30 cellular contexts compared by ENCODE assay signal in the genomic region with DNA sequence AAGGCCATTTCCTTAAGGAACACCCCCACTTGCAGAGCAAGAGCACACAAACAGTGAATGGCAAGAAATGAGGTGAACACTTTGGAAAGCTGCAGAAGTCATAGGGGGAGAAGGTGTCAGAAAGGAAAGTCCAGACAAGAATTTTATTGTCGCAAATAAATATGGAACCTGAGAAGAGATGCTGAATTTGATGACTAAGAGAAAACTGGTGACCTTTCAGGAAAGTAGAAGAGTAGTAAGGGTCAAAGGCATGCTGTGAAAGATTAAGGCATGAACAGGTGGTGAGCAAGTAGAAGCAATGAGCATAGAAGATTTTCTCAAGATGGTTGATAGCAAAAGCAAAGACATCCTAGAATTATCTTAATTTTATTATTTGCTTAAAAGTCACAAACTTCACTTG.
"Had no signal": no experiment of that assay in that cellular context is flagged by ENCODE, and none has a peak within 500 bp of the region (broad histone marks: within the 10 kb centered on the region; RNA-seq: fewer than 3 reads in every experiment).

No MANE protein-coding gene starts in this region.

- H3K36me3 ChIP-seq: adrenal gland, esophagus squamous epithelium, gastroesophageal sphincter, heart right ventricle had no signal

- H3K27me3 ChIP-seq: adrenal gland, body of pancreas, esophagus squamous epithelium, gastroesophageal sphincter, heart right ventricle had no signal

- H3K9me3 Mint-ChIP-seq: activated CD4-positive, alpha-beta memory T cell treated with anti-CD3 and anti-CD28 coated beads for 36 hours; activated naive CD4-positive, alpha-beta T cell treated with anti-CD3 and anti-CD28 coated beads for 36 hours; activated naive CD4-positive, alpha-beta T cell treated with anti-CD3 and anti-CD28 coated beads, Interleukin-2, amount 50 U/mL, for 24 hours; activated naive CD8-positive, alpha-beta T cell treated with anti-CD3 and anti-CD28 coated beads for 36 hours; activated T-helper 1 cell treated with anti-CD3 and anti-CD28 coated beads, Interleukin-12 subunit alpha, Interleukin-12 subunit beta, Interleukin-2, Interleukin-4 antibody, amounts not matched to agents 30 ng/mL and 10 ng/mL and 1 ng/mL, durations not matched to agents 14 hours and 24 hours and 36 hours; activated T-helper 2 cell treated with anti-CD3 and anti-CD28 coated beads, Interferon-gamma antibody, Interleukin-2, Interleukin-4, amounts not matched to agents 10 μg/mL and 5 μg/mL and 100 μg/mL, durations not matched to agents 14 hours and 24 hours and 36 hours; effector memory CD8-positive, alpha-beta T cell had no signal

- H3K4me3 ChIP-seq: adrenal gland, body of pancreas, esophagus squamous epithelium, gastroesophageal sphincter, heart right ventricle had no signal

- H3K9me3 ChIP-seq: adrenal gland, body of pancreas, esophagus squamous epithelium, gastroesophageal sphincter, heart right ventricle had no signal

- H3K36me3 Mint-ChIP-seq: activated CD4-positive, alpha-beta memory T cell treated with anti-CD3 and anti-CD28 coated beads for 36 hours; activated CD8-positive, alpha-beta memory T cell treated with anti-CD3 and anti-CD28 coated beads, Interleukin-2, amount 10 ng/mL, durations not matched to agents 7 days and 5 days had no signal

- H3K4me1 ChIP-seq: adrenal gland, body of pancreas, esophagus squamous epithelium, gastroesophageal sphincter, heart right ventricle had no signal

- H3K27ac Mint-ChIP-seq: activated CD4-positive, alpha-beta memory T cell treated with anti-CD3 and anti-CD28 coated beads for 36 hours; activated CD4-positive, alpha-beta T cell treated with anti-CD3 and anti-CD28 coated beads for 36 hours; activated CD4-positive, alpha-beta T cell treated with anti-CD3 and anti-CD28 coated beads, Interleukin-2, amount 10 ng/mL, durations not matched to agents 24 days and 14 days; activated CD8-positive, alpha-beta memory T cell treated with anti-CD3 and anti-CD28 coated beads, Interleukin-2, amount 10 ng/mL, durations not matched to agents 7 days and 5 days; activated CD8-positive, alpha-beta T cell treated with anti-CD3 and anti-CD28 coated beads, Interleukin-2, amount 10 ng/mL, durations not matched to agents 7 days and 5 days; activated naive CD4-positive, alpha-beta T cell treated with anti-CD3 and anti-CD28 coated beads for 36 hours; activated naive CD4-positive, alpha-beta T cell treated with anti-CD3 and anti-CD28 coated beads, Interleukin-2, amount 50 U/mL, for 24 hours; activated naive CD8-positive, alpha-beta T cell treated with anti-CD3 and anti-CD28 coated beads for 36 hours; activated naive CD8-positive, alpha-beta T cell treated with anti-CD3 and anti-CD28 coated beads, Interleukin-2, amount 50 U/mL, for 24 hours; activated T-helper 1 cell treated with anti-CD3 and anti-CD28 coated beads, Interleukin-12 subunit alpha, Interleukin-12 subunit beta, Interleukin-2, Interleukin-4 antibody, amounts not matched to agents 30 ng/mL and 10 ng/mL and 1 ng/mL, durations not matched to agents 14 hours and 24 hours and 36 hours; activated T-helper 2 cell treated with anti-CD3 and anti-CD28 coated beads, Interferon-gamma antibody, Interleukin-2, Interleukin-4, amounts not matched to agents 10 μg/mL and 5 μg/mL and 100 μg/mL, durations not matched to agents 14 hours and 24 hours and 36 hours; effector memory CD8-positive, alpha-beta T cell had no signal

- DNase-seq: activated CD4-positive, alpha-beta memory T cell treated with anti-CD3 and anti-CD28 coated beads for 36 hours; activated CD4-positive, alpha-beta T cell treated with anti-CD3 and anti-CD28 coated beads for 36 hours; activated CD4-positive, alpha-beta T cell treated with anti-CD3 and anti-CD28 coated beads, Interleukin-2, amount 10 ng/mL, durations not matched to agents 24 days and 14 days; activated CD4-positive, CD25-positive, alpha-beta regulatory T cell; activated CD4-positive, CD25-positive, alpha-beta regulatory T cell treated with anti-CD3 and anti-CD28 coated beads, Interleukin-2, amount 50 U/mL, for 72 hours; activated CD8-positive, alpha-beta memory T cell treated with anti-CD3 and anti-CD28 coated beads, Interleukin-2, amount 10 ng/mL, durations not matched to agents 7 days and 5 days; activated CD8-positive, alpha-beta memory T cell treated with anti-CD3 and anti-CD28 coated beads, Interleukin-2, amount 50 U/mL, for 4 hours; activated CD8-positive, alpha-beta T cell treated with anti-CD3 and anti-CD28 coated beads, Interleukin-2, amount 10 ng/mL, durations not matched to agents 7 days and 5 days; activated effector memory CD4-positive, alpha-beta T cell treated with anti-CD3 and anti-CD28 coated beads, Interleukin-2, amount 50 U/mL, for 16 hours; activated naive CD4-positive, alpha-beta T cell treated with anti-CD3 and anti-CD28 coated beads for 36 hours; activated naive CD8-positive, alpha-beta T cell treated with anti-CD3 and anti-CD28 coated beads for 36 hours; activated naive CD8-positive, alpha-beta T cell treated with anti-CD3 and anti-CD28 coated beads, Interleukin-2, amount 50 U/mL, for 24 hours; activated T-cell treated with anti-CD3 and anti-CD28 coated beads, Interleukin-2, amount 50 U/mL, for 1 hour; activated T-cell treated with anti-CD3 and anti-CD28 coated beads, Interleukin-2, amount 50 U/mL, for 48 hours; adrenal gland; amygdala; aorta; body of pancreas; caudate nucleus; cortex of kidney; dermis blood vessel endothelial cell; effector CD4-positive, alpha-beta T cell; effector memory CD8-positive, alpha-beta T cell; esophagus squamous epithelium; foreskin melanocyte; heart right ventricle had no signal

- H3K4me1 Mint-ChIP-seq: activated CD4-positive, alpha-beta T cell treated with anti-CD3 and anti-CD28 coated beads for 36 hours; activated CD4-positive, alpha-beta T cell treated with anti-CD3 and anti-CD28 coated beads, Interleukin-2, amount 10 ng/mL, durations not matched to agents 24 days and 14 days; activated CD8-positive, alpha-beta memory T cell treated with anti-CD3 and anti-CD28 coated beads, Interleukin-2, amount 10 ng/mL, durations not matched to agents 7 days and 5 days had no signal

- ATAC-seq: activated CD4-positive, alpha-beta T cell treated with anti-CD3 and anti-CD28 coated beads for 36 hours; activated CD8-positive, alpha-beta memory T cell treated with anti-CD3 and anti-CD28 coated beads, Interleukin-2, amount 10 ng/mL, durations not matched to agents 7 days and 5 days; activated CD8-positive, alpha-beta T cell treated with anti-CD3 and anti-CD28 coated beads, Interleukin-2, amount 10 ng/mL, durations not matched to agents 7 days and 5 days; activated naive CD8-positive, alpha-beta T cell treated with anti-CD3 and anti-CD28 coated beads, Interleukin-2, amount 50 U/mL, for 24 hours; body of pancreas; effector memory CD8-positive, alpha-beta T cell; gastroesophageal sphincter; heart right ventricle had no signal

- H3K4me3 Mint-ChIP-seq: activated CD4-positive, alpha-beta memory T cell treated with anti-CD3 and anti-CD28 coated beads for 36 hours; activated CD4-positive, alpha-beta T cell treated with anti-CD3 and anti-CD28 coated beads for 36 hours; activated CD4-positive, alpha-beta T cell treated with anti-CD3 and anti-CD28 coated beads, Interleukin-2, amount 10 ng/mL, durations not matched to agents 24 days and 14 days; activated CD8-positive, alpha-beta memory T cell treated with anti-CD3 and anti-CD28 coated beads, Interleukin-2, amount 10 ng/mL, durations not matched to agents 7 days and 5 days; activated CD8-positive, alpha-beta T cell treated with anti-CD3 and anti-CD28 coated beads, Interleukin-2, amount 10 ng/mL, durations not matched to agents 7 days and 5 days; activated naive CD4-positive, alpha-beta T cell treated with anti-CD3 and anti-CD28 coated beads for 36 hours; activated naive CD4-positive, alpha-beta T cell treated with anti-CD3 and anti-CD28 coated beads, Interleukin-2, amount 50 U/mL, for 24 hours; activated naive CD8-positive, alpha-beta T cell treated with anti-CD3 and anti-CD28 coated beads for 36 hours; activated naive CD8-positive, alpha-beta T cell treated with anti-CD3 and anti-CD28 coated beads, Interleukin-2, amount 50 U/mL, for 24 hours; activated T-helper 1 cell treated with anti-CD3 and anti-CD28 coated beads, Interleukin-12 subunit alpha, Interleukin-12 subunit beta, Interleukin-2, Interleukin-4 antibody, amounts not matched to agents 30 ng/mL and 10 ng/mL and 1 ng/mL, durations not matched to agents 14 hours and 24 hours and 36 hours; effector memory CD8-positive, alpha-beta T cell had no signal

- H3K27me3 Mint-ChIP-seq: activated CD4-positive, alpha-beta memory T cell treated with anti-CD3 and anti-CD28 coated beads for 36 hours; activated CD4-positive, alpha-beta T cell treated with anti-CD3 and anti-CD28 coated beads for 36 hours; activated CD4-positive, alpha-beta T cell treated with anti-CD3 and anti-CD28 coated beads, Interleukin-2, amount 10 ng/mL, durations not matched to agents 24 days and 14 days; activated CD8-positive, alpha-beta memory T cell treated with anti-CD3 and anti-CD28 coated beads, Interleukin-2, amount 10 ng/mL, durations not matched to agents 7 days and 5 days; activated naive CD4-positive, alpha-beta T cell treated with anti-CD3 and anti-CD28 coated beads, Interleukin-2, amount 50 U/mL, for 24 hours; activated naive CD8-positive, alpha-beta T cell treated with anti-CD3 and anti-CD28 coated beads for 36 hours; activated naive CD8-positive, alpha-beta T cell treated with anti-CD3 and anti-CD28 coated beads, Interleukin-2, amount 50 U/mL, for 24 hours; effector memory CD8-positive, alpha-beta T cell had no signal

- H3K27ac ChIP-seq: adrenal gland, body of pancreas, esophagus squamous epithelium, gastroesophageal sphincter, heart right ventricle had no signal
